ENCODE assay signal across 9 cellular contexts in the genomic region with DNA sequence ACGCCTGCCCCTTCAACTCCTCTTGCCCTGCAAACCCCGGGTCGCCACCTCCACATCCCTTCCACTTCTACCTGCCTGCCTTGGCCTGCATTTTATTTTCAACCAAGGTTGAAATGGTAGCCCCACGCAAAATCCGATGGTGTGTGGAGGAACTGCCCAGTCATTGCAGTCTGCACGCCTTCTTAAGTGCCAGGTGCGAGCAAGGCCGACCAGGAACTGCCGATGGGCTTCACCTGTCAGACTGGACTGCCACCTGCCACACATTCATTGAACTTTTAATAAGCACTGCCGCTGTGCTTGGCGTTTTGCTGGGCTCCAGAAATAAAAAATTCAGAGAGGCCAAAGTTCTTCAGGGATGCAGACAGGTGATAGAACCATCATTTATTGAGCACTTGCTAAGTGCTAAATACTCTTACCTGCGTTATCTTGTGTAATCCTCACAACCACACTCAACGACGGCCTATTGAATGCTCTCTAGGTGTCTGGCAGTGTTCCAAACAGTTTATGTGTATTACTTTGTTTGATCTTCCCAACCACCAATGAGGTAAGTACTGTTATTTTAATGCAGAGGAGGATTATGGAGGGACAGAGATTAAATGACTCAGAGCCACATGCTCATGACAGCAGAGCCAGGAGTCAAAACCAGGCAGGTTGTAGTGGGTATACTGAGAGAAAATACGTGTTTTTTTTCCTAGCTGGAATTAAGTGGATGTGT. TPM values are rescaled to one million over a fixed set of nuclear protein-coding genes. Genes with fewer than 3 reads are reported as not detected.
A peak's percentile ranks its signal among the peaks of the same experiment; 100 is the strongest.
DNase-seq lines count a peak whose midpoint lies in the region; ATAC-seq lines count a peak whose summit lies in the region.
"Had no signal": no experiment of that assay in that cellular context is flagged by ENCODE, and none has a peak within 500 bp of the region (broad histone marks: within the 10 kb centered on the region; RNA-seq: fewer than 3 reads in every experiment).

No MANE protein-coding gene starts in this region.

- peak overlapping the region in 8 of 9 donors; percentile 34 to 92 (median 85) for H3K27ac Mint-ChIP-seq in naive thymus-derived CD4-positive, alpha-beta T cell

- H3K9me3 ChIP-seq in duodenal mucosa (ENCODE audit: control insufficient read depth in 1 of 2, low read length in 2 of 2), result no peaks in the 10 kb centered on the region
- no peaks in the 10 kb centered on the region for H3K9me3 ChIP-seq in naive thymus-derived CD4-positive, alpha-beta T cell (ENCODE audit: control insufficient read depth in 2 of 3, low read length in 3 of 3)

- peak overlapping the region; percentile 45 for H3K27ac ChIP-seq in duodenal mucosa (ENCODE audit: low read depth, low read length)
- peak overlapping the region; percentile 62 for H3K27ac ChIP-seq in naive thymus-derived CD4-positive, alpha-beta T cell (ENCODE audit: low read depth, low read length)
- H3K27ac ChIP-seq: 22Rv1 had no signal

- H3K27me3 ChIP-seq in duodenal mucosa (ENCODE audit: control insufficient read depth in 1 of 2, insufficient read depth in 2 of 2, low read length in 2 of 2), result no peaks in the 10 kb centered on the region
- H3K27me3 ChIP-seq in naive thymus-derived CD4-positive, alpha-beta T cell (ENCODE audit: control insufficient read depth in 2 of 2, insufficient read depth in 2 of 2, low read length in 2 of 2), result no peaks in the 10 kb centered on the region

- H3K36me3 ChIP-seq in duodenal mucosa (ENCODE audit: control insufficient read depth in 1 of 2, insufficient read depth in 2 of 2, low read length in 2 of 2), result no peaks in the 10 kb centered on the region
- no peaks in the 10 kb centered on the region for H3K36me3 ChIP-seq in naive thymus-derived CD4-positive, alpha-beta T cell (ENCODE audit: control insufficient read depth in 2 of 3, insufficient read depth in 3 of 3, low read length in 3 of 3)

- peak overlapping the region; percentile 69 to 93 (median 90) for H3K4me3 Mint-ChIP-seq in naive thymus-derived CD4-positive, alpha-beta T cell

- peak; percentile 54 for DNase-seq in DMS79 treated with DMSO at 0.1 percent for 48 hours (lab: John Stamatoyannopoulos, UW)
- no peak for DNase-seq in DMS79 (lab: John Stamatoyannopoulos, UW)
- DNase-seq in SW480 (ENCODE audit: low spot score), result peak; percentile 98
- peak in 8 of 9 donors; percentile 8 to 75 (median 66) for DNase-seq in naive thymus-derived CD4-positive, alpha-beta T cell
- no peak for DNase-seq in NCI-H1048 (lab: John Stamatoyannopoulos, UW)
- no peak for DNase-seq in islet precursor cell

- peaks cover 18 to 38% of the 10 kb centered on the region in 2 donors for H3K4me1 ChIP-seq in duodenal mucosa (ENCODE audit: control insufficient read depth in 1 of 2, insufficient read depth in 2 of 2, low read length in 2 of 2)
- peaks cover 0 to 8% of the 10 kb centered on the region in 2 donors for H3K4me1 ChIP-seq in naive thymus-derived CD4-positive, alpha-beta T cell (ENCODE audit: control insufficient read depth in 2 of 2, insufficient read depth in 2 of 2, low read length in 2 of 2)

- POLR2A ChIA-PET in naive thymus-derived CD4-positive, alpha-beta T cell (lab: Charles Lee), result interaction anchor here (0.7 to 2.1 kb wide), 3 partner anchors 33 to 51 kb away, joined by 3 to 8 read pairs (median 3); no protein-coding TSS in a partner anchor

- H3K4me1 Mint-ChIP-seq in naive thymus-derived CD4-positive, alpha-beta T cell, result peaks cover 9 to 94% (median 49%) of the 10 kb centered on the region in 7 donors

- ATAC-seq in naive thymus-derived CD4-positive, alpha-beta T cell, result peak; percentile 52
- no peak for ATAC-seq in HG02798 (IDR thresholded peaks at IDR 0.05; ENCODE audit: poor library complexity, unreplicated experiment)

- no peaks in the 10 kb centered on the region for H3K9me3 Mint-ChIP-seq in naive thymus-derived CD4-positive, alpha-beta T cell

- peak overlapping the region in 1 of 2 donors; percentile 28 for H3K9ac ChIP-seq in duodenal mucosa (ENCODE audit: low read depth in 1 of 2, low read length in 2 of 2)

- H3K4me3 ChIP-seq in duodenal mucosa (ENCODE audit: low read depth in 1 of 2, low read length in 2 of 2), result peak overlapping the region; percentile 57 to 67
- peak overlapping the region; percentile 31 for H3K4me3 ChIP-seq in naive thymus-derived CD4-positive, alpha-beta T cell (ENCODE audit: low read length)

- no peaks in the 10 kb centered on the region for H3K36me3 Mint-ChIP-seq in naive thymus-derived CD4-positive, alpha-beta T cell

- peaks cover 0 to 32% (median 3%) of the 10 kb centered on the region in 5 donors for H3K27me3 Mint-ChIP-seq in naive thymus-derived CD4-positive, alpha-beta T cell

- CTCF ChIA-PET in naive thymus-derived CD4-positive, alpha-beta T cell (lab: Charles Lee), result interaction anchor here (1.3 kb wide), 1 partner anchor 33 kb away, joined by 5 read pairs; no protein-coding TSS in a partner anchor

- intact Hi-C loops in naive thymus-derived CD4-positive, alpha-beta T cell (cut with micrococcal nuclease), result loop anchor here (1.0 to 5.0 kb wide), 7 partner anchors 10 to 44 kb away; a partner anchor contains a TSS

RNA-seq across cellular contexts. Expression of a gene that starts 36.2 kb away (rescaled TPM):
- 1 to 10 TPM in 4 of 5 experiments, under 1 TPM in 1; 0.15 to 9.0 (median 3.4) TPM for total RNA-seq in naive thymus-derived CD4-positive, alpha-beta T cell
- polyA plus RNA-seq in naive thymus-derived CD4-positive, alpha-beta T cell, result 1 to 10 TPM; 2.4 to 5.5 TPM

Comparison
In these comparisons a context has a peak if more than half of its experiments do, and no peak if none do; other contexts are left out.
1. DNase-seq: peak in DMS79 treated with DMSO at 0.1 percent for 48 hours (single experiment), SW480 (single experiment) and naive thymus-derived CD4-positive, alpha-beta T cell (8 of 9); none in DMS79 (single experiment), NCI-H1048 (single experiment) and islet precursor cell (single experiment).